Comparison of ENCODE assay signal across 8 cellular contexts in the genomic region with DNA sequence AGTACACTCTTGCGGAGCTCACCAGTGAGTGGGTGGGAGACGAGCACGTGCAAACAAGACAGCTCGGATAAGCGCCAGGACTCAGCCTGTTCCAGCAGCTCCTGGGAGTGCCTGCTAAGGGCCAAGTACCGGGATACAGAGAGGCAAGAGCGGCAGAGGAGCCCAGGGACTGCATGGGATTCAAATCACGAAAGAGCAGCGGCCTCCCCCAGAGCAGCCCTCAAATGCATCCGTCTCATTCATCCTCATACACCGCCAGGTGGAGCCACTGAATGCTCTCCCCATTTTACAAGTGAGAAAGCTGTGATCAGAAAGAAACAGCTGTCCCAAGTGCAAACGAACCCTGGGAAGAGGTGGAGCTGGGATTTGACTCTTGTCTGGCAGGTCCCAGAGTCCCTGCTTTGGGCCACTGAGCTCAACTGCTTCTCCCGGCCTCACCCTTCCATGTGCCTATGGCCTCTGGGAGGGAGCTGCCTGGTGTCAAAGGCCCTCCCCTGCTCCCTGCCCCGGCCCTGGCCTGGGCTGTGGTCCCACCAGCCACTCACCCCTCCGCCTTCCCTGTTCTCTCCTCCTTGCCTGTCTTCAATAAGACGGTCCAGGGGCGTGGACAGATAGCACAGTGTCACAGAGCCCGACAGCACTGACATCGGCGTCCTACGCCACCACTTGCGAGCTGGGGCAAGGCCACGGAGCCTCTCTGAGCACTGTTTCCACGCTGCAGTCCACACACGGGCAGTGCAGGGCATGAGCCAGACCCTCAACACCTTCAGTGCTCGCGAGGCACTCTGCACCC.
DNase-seq lines count a peak whose midpoint lies in the region; ATAC-seq and TF ChIP-seq lines count a peak whose summit lies in the region.

No MANE protein-coding gene starts in this region.

- no peaks in the 10 kb centered on the region for H3K27me3 Mint-ChIP-seq in endodermal cell (ENCODE audit: insufficient read depth)

- no peaks in the 10 kb centered on the region for H3K9me3 Mint-ChIP-seq in endodermal cell

- no peak overlapping the region for H3K4me3 Mint-ChIP-seq in endodermal cell

- H3K4me1 ChIP-seq in endodermal cell (ENCODE audit: control insufficient read depth, insufficient read depth, low read length), result peaks cover 9% of the 10 kb centered on the region

- no peak overlapping the region for H3K4me3 ChIP-seq in endodermal cell (ENCODE audit: low read length)

- no peaks in the 10 kb centered on the region for H3K36me3 ChIP-seq in endodermal cell (ENCODE audit: control insufficient read depth, insufficient read depth, low read length)

- DNase-seq in AG20443 (ENCODE audit: low spot score), result peak; percentile 83
- DNase-seq in NCI-H446 treated with DMSO at 0.1 percent for 48 hours (lab: John Stamatoyannopoulos, UW), result peak; percentile 14
- peak; percentile 57 for DNase-seq in activated CD4-positive, alpha-beta T cell treated with anti-CD3 and anti-CD28 coated beads, Interleukin-2, amount 50 U/mL, for 1 hour
- DNase-seq in endodermal cell, result peak; percentile 95
- peak; percentile 88 for DNase-seq in medulla oblongata (ENCODE audit: extremely low spot score)

- H3K27ac ChIP-seq in endodermal cell (ENCODE audit: low read depth, low read length) (peak overlapping the region; percentile 47), temporal lobe (ENCODE audit: low read depth, low read length) (peak overlapping the region; percentile 51)

- peak; percentile 89 for TF ChIP-seq CTCF in endodermal cell (conservative IDR thresholded peaks at IDR 0.05)

- H3K27me3 ChIP-seq in endodermal cell (ENCODE audit: control insufficient read depth, insufficient read depth, low read length, poor library complexity, severe bottlenecking), result no peaks in the 10 kb centered on the region

- H3K36me3 Mint-ChIP-seq in endodermal cell (ENCODE audit: low read depth), result no peaks in the 10 kb centered on the region

- H3K27ac Mint-ChIP-seq in endodermal cell, result no peak overlapping the region

- WGBS in endodermal cell (ENCODE audit: insufficient coverage in 1 of 2, insufficient read length in 1 of 2), 2 experiments, result 66 to 74% methylated on average over 12 to 27 of the region's 27 CpGs

- no peaks in the 10 kb centered on the region for H3K9me3 ChIP-seq in endodermal cell (ENCODE audit: control insufficient read depth, low read length)

- H3K9ac ChIP-seq in endodermal cell (ENCODE audit: extremely low read depth, low read length, poor library complexity, severe bottlenecking), result no peak overlapping the region

- ATAC-seq in GM19351 (IDR thresholded peaks at IDR 0.05; ENCODE audit: unreplicated experiment) (peak; percentile 47), GM18909 (IDR thresholded peaks at IDR 0.05; ENCODE audit: poor library complexity, unreplicated experiment) (no peak)

- peaks cover 31% of the 10 kb centered on the region for H3K4me1 Mint-ChIP-seq in endodermal cell

Comparison
In these comparisons a context has a peak if more than half of its experiments do, and no peak if none do; other contexts are left out.
1. DNase-seq: peak in every context shown above with its lines; median percentile 95 in endodermal cell; 88 in medulla oblongata; 83 in AG20443; 57 in activated CD4-positive, alpha-beta T cell treated with anti-CD3 and anti-CD28 coated beads, Interleukin-2, amount 50 U/mL, for 1 hour; 14 in NCI-H446 treated with DMSO at 0.1 percent for 48 hours.